In the genomic region with DNA sequence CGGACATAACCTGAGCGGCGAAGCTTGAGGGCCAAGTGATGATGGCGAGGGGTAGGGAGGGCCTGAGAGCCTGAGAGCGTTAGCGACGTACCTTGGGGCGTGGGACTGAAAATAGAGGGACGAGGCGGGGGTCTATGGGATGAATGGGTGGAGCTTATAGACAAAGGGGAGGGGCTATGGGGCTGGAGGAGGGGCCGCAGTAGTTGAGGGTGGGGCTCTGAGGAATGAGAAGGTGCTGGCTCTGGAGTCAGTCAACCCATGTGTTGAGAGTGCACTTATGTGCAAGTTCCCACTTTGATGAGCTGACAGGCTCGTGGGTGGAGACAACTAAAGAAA, we compare ENCODE assay signal across 8 cellular contexts. TPM values are rescaled to one million over a fixed set of nuclear protein-coding genes. Genes with fewer than 3 reads are reported as not detected.
A peak's percentile ranks its signal among the peaks of the same experiment; 100 is the strongest.
DNase-seq lines count a peak whose midpoint lies in the region; ATAC-seq and TF ChIP-seq lines count a peak whose summit lies in the region.

No MANE protein-coding gene starts in this region.

- H3K36me3 ChIP-seq in parathyroid adenoma (ENCODE audit: control insufficient read depth, insufficient read depth, low read length) (no peaks in the 10 kb centered on the region), aorta (ENCODE audit: control insufficient read depth in 1 of 2, insufficient read depth in 2 of 2, low read length in 1 of 2) (no peaks in the 10 kb centered on the region)

- WGBS in aorta, 2 donors = 1 to 22% methylated on average over 12 of the region's 12 CpGs

- H3K4me3 ChIP-seq in parathyroid adenoma (ENCODE audit: low read depth, low read length) = peak overlapping the region; percentile 79
- H3K4me3 ChIP-seq in aorta (ENCODE audit: low read length in 2 of 2) = peak overlapping the region in 1 of 2 donors; percentile 36

- H3K9me3 ChIP-seq in parathyroid adenoma (ENCODE audit: control insufficient read depth, low read length) (no peaks in the 10 kb centered on the region), aorta (ENCODE audit: control insufficient read depth, low read length) (no peaks in the 10 kb centered on the region)

- H3K4me3 Mint-ChIP-seq in activated T-helper 2 cell treated with anti-CD3 and anti-CD28 coated beads, Interferon-gamma antibody, Interleukin-2, Interleukin-4, amounts not matched to agents 10 μg/mL and 5 μg/mL and 100 μg/mL, durations not matched to agents 14 hours and 24 hours and 36 hours (ENCODE audit: low read depth) = peak overlapping the region; percentile 89

- no peaks in the 10 kb centered on the region for H3K9me3 Mint-ChIP-seq in activated T-helper 2 cell treated with anti-CD3 and anti-CD28 coated beads, Interferon-gamma antibody, Interleukin-2, Interleukin-4, amounts not matched to agents 10 μg/mL and 5 μg/mL and 100 μg/mL, durations not matched to agents 14 hours and 24 hours and 36 hours

- peak; percentile 34 for ATAC-seq in HG02588 (IDR thresholded peaks at IDR 0.05; ENCODE audit: unreplicated experiment)
- ATAC-seq in foreskin keratinocyte = peak; percentile 66
- peak; percentile 53 for ATAC-seq in aorta (ENCODE audit: low FRiP score)

- DNase-seq in DMS 273 (lab: John Stamatoyannopoulos, UW; ENCODE audit: unreplicated experiment) (peak; percentile 78), DMS 273 treated with DMSO at 0.1 percent for 48 hours (lab: John Stamatoyannopoulos, UW) (no peak), NCI-H2171 treated with DMSO at 0.1 percent for 48 hours (lab: John Stamatoyannopoulos, UW) (peak; percentile 65), foreskin keratinocyte (peak in 1 of 2 donors; percentile 47), aorta (no peak)
- peak; percentile 51 for DNase-seq in activated T-helper 2 cell treated with anti-CD3 and anti-CD28 coated beads, Interferon-gamma antibody, Interleukin-2, Interleukin-4, amounts not matched to agents 10 μg/mL and 5 μg/mL and 100 μg/mL, durations not matched to agents 14 hours and 24 hours and 36 hours (ENCODE audit: low spot score)

- H3K36me3 Mint-ChIP-seq in activated T-helper 2 cell treated with anti-CD3 and anti-CD28 coated beads, Interferon-gamma antibody, Interleukin-2, Interleukin-4, amounts not matched to agents 10 μg/mL and 5 μg/mL and 100 μg/mL, durations not matched to agents 14 hours and 24 hours and 36 hours (ENCODE audit: low read depth) = peaks cover 24% of the 10 kb centered on the region

- H3K27me3 ChIP-seq in foreskin keratinocyte (no peaks in the 10 kb centered on the region), parathyroid adenoma (ENCODE audit: control insufficient read depth, insufficient read depth, low read length) (no peaks in the 10 kb centered on the region), aorta (ENCODE audit: control insufficient read depth in 1 of 2, insufficient read depth in 2 of 2, low read length in 1 of 2) (no peaks in the 10 kb centered on the region)

- intact Hi-C loops in activated T-helper 2 cell treated with anti-CD3 and anti-CD28 coated beads, Interferon-gamma antibody, Interleukin-2, Interleukin-4, amounts not matched to agents 10 μg/mL and 5 μg/mL and 100 μg/mL, durations not matched to agents 14 hours and 24 hours and 36 hours (cut with micrococcal nuclease) = no loop called here
- intact Hi-C loops in aorta (cut with DNase I) = no loop called here

- H3K4me1 ChIP-seq in foreskin keratinocyte (no peaks in the 10 kb centered on the region), parathyroid adenoma (peaks cover 4% of the 10 kb centered on the region), aorta (ENCODE audit: control insufficient read depth in 1 of 2, insufficient read depth in 2 of 2, low read length in 2 of 2) (no peaks in the 10 kb centered on the region)

- peak overlapping the region; percentile 66 for H3K27ac ChIP-seq in foreskin keratinocyte
- peak overlapping the region; percentile 87 for H3K27ac ChIP-seq in parathyroid adenoma
- no peak overlapping the region for H3K27ac ChIP-seq in aorta (ENCODE audit: low read depth in 1 of 2, low read length in 2 of 2)

- peak overlapping the region; percentile 94 for H3K27ac Mint-ChIP-seq in activated T-helper 2 cell treated with anti-CD3 and anti-CD28 coated beads, Interferon-gamma antibody, Interleukin-2, Interleukin-4, amounts not matched to agents 10 μg/mL and 5 μg/mL and 100 μg/mL, durations not matched to agents 14 hours and 24 hours and 36 hours

- H3K4me2 ChIP-seq in parathyroid adenoma (ENCODE audit: low read length) = peak overlapping the region; percentile 67

- peak overlapping the region; percentile 83 for H2AFZ ChIP-seq in parathyroid adenoma

- H3K79me2 ChIP-seq in parathyroid adenoma = no peaks in the 10 kb centered on the region

- H3K27me3 Mint-ChIP-seq in activated T-helper 2 cell treated with anti-CD3 and anti-CD28 coated beads, Interferon-gamma antibody, Interleukin-2, Interleukin-4, amounts not matched to agents 10 μg/mL and 5 μg/mL and 100 μg/mL, durations not matched to agents 14 hours and 24 hours and 36 hours (ENCODE audit: low read depth) = no peaks in the 10 kb centered on the region

- H3K4me1 Mint-ChIP-seq in activated T-helper 2 cell treated with anti-CD3 and anti-CD28 coated beads, Interferon-gamma antibody, Interleukin-2, Interleukin-4, amounts not matched to agents 10 μg/mL and 5 μg/mL and 100 μg/mL, durations not matched to agents 14 hours and 24 hours and 36 hours (ENCODE audit: low read depth) = peaks cover 17% of the 10 kb centered on the region

- TF ChIP-seq CTCF in foreskin keratinocyte (conservative IDR thresholded peaks at IDR 0.05) (no peak), parathyroid adenoma (IDR thresholded peaks at IDR 0.05) (no peak)

- peak overlapping the region; percentile 11 for H3K9ac ChIP-seq in parathyroid adenoma

RNA-seq across cellular contexts. Expression of gene TBC1D25, which starts 0.5 kb away (rescaled TPM):
- total RNA-seq in activated T-helper 2 cell treated with anti-CD3 and anti-CD28 coated beads, Interferon-gamma antibody, Interleukin-2, Interleukin-4, amounts not matched to agents 10 μg/mL and 5 μg/mL and 100 μg/mL, durations not matched to agents 14 hours and 24 hours and 36 hours = 16.0 and 18.3 TPM in 2 replicates
- total RNA-seq in foreskin keratinocyte = 9.3 and 9.4 TPM in 2 replicates
- polyA plus RNA-seq in foreskin keratinocyte = 9.6 and 10.6 TPM in 2 replicates
- total RNA-seq in aorta = 10 to 100 TPM; 15.2 to 16.7 TPM
- polyA plus RNA-seq in aorta = 1 to 10 TPM; 4.6 to 8.4 TPM

RNA-seq across cellular contexts. Expression of gene EBP, which starts 18.4 kb away (rescaled TPM):
- total RNA-seq in activated T-helper 2 cell treated with anti-CD3 and anti-CD28 coated beads, Interferon-gamma antibody, Interleukin-2, Interleukin-4, amounts not matched to agents 10 μg/mL and 5 μg/mL and 100 μg/mL, durations not matched to agents 14 hours and 24 hours and 36 hours = 209 and 212 TPM in 2 replicates
- 440 and 479 TPM in 2 replicates for total RNA-seq in foreskin keratinocyte
- 558 and 569 TPM in 2 replicates for polyA plus RNA-seq in foreskin keratinocyte
- total RNA-seq in aorta = 10 to 100 TPM; 12.6 to 15.4 TPM
- polyA plus RNA-seq in aorta = 10 to 100 TPM; 21.7 to 32.7 TPM

RNA-seq across cellular contexts. Expression of gene PORCN, which starts 31.2 kb away (rescaled TPM):
- 16.5 and 17.7 TPM in 2 replicates for total RNA-seq in activated T-helper 2 cell treated with anti-CD3 and anti-CD28 coated beads, Interferon-gamma antibody, Interleukin-2, Interleukin-4, amounts not matched to agents 10 μg/mL and 5 μg/mL and 100 μg/mL, durations not matched to agents 14 hours and 24 hours and 36 hours
- total RNA-seq in foreskin keratinocyte (30.6 and 60.1 TPM in 2 replicates), aorta (10 to 100 TPM; 10.3 to 12.0 TPM)
- polyA plus RNA-seq in foreskin keratinocyte (34.1 and 60.6 TPM in 2 replicates), aorta (10 to 100 TPM in 1 of 2 donors, 1 to 10 TPM in 1; 4.5 to 18.7 TPM)

RNA-seq across cellular contexts. Expression of gene RBM3, which starts 34.3 kb away (rescaled TPM):
- 345 and 346 TPM in 2 replicates for total RNA-seq in activated T-helper 2 cell treated with anti-CD3 and anti-CD28 coated beads, Interferon-gamma antibody, Interleukin-2, Interleukin-4, amounts not matched to agents 10 μg/mL and 5 μg/mL and 100 μg/mL, durations not matched to agents 14 hours and 24 hours and 36 hours
- total RNA-seq in foreskin keratinocyte (193 and 230 TPM in 2 replicates), aorta (100 to 1,000 TPM; 194 to 285 TPM)
- polyA plus RNA-seq in foreskin keratinocyte (208 and 226 TPM in 2 replicates), aorta (100 to 1,000 TPM; 128 to 299 TPM)

RNA-seq across cellular contexts. Expression of gene WDR13, which starts 57.3 kb away (rescaled TPM):
- 43.4 and 44.7 TPM in 2 replicates for total RNA-seq in activated T-helper 2 cell treated with anti-CD3 and anti-CD28 coated beads, Interferon-gamma antibody, Interleukin-2, Interleukin-4, amounts not matched to agents 10 μg/mL and 5 μg/mL and 100 μg/mL, durations not matched to agents 14 hours and 24 hours and 36 hours
- total RNA-seq in foreskin keratinocyte (67.2 and 83.3 TPM in 2 replicates), aorta (100 to 1,000 TPM; 110 to 112 TPM)
- polyA plus RNA-seq in foreskin keratinocyte (71.6 and 79.4 TPM in 2 replicates), aorta (100 to 1,000 TPM; 103 to 337 TPM)

Comparison
In these comparisons a context has a peak if more than half of its experiments do, and no peak if none do; other contexts are left out.
1. DNase-seq: peak in DMS 273 (single experiment), NCI-H2171 treated with DMSO at 0.1 percent for 48 hours (single experiment) and activated T-helper 2 cell treated with anti-CD3 and anti-CD28 coated beads, Interferon-gamma antibody, Interleukin-2, Interleukin-4, amounts not matched to agents 10 μg/mL and 5 μg/mL and 100 μg/mL, durations not matched to agents 14 hours and 24 hours and 36 hours (single experiment); none in DMS 273 treated with DMSO at 0.1 percent for 48 hours (single experiment) and aorta (0 of 2).
2. H3K27ac ChIP-seq: peak in foreskin keratinocyte (single experiment) and parathyroid adenoma (single experiment); none in aorta (0 of 2).
3. RNA of gene EBP, which starts 18.4 kb away (total RNA-seq): 440 to 479 TPM in foreskin keratinocyte and 209 to 212 TPM in activated T-helper 2 cell treated with anti-CD3 and anti-CD28 coated beads, Interferon-gamma antibody, Interleukin-2, Interleukin-4, amounts not matched to agents 10 μg/mL and 5 μg/mL and 100 μg/mL, durations not matched to agents 14 hours and 24 hours and 36 hours; 12.6 to 15.4 TPM in aorta; every median in the first group is over 10 times any median in the second.
4. Peak in every context shown above with its lines, with median percentiles within 50 percentile points of each other: ATAC-seq.